In the genomic region with DNA sequence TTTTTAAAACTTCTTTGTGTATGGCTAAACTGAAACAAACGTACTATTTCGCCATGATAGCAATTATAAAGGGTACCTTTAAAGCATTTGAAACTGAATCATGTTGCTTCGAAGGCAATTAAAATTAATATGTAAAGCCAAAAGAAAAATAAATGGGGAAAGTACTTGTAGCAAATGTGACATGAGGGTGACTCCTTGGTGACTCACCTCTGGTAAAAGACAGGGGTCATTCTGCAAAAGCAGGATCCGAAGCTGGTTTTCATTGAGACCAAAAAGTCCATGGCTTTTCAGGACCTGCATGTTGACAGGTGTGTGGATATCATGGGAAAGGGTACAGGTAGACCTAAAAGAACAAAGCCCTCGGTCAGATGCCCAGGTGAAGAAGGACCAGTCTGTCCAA, we compare ENCODE assay signal across 9 cellular contexts. TPM values are rescaled to one million over a fixed set of nuclear protein-coding genes. Genes with fewer than 3 reads are reported as not detected.
DNase-seq lines count a peak whose midpoint lies in the region; ATAC-seq and TF ChIP-seq lines count a peak whose summit lies in the region.
"Had no signal": no experiment of that assay in that cellular context is flagged by ENCODE, and none has a peak within 500 bp of the region (broad histone marks: within the 10 kb centered on the region; RNA-seq: fewer than 3 reads in every experiment).

No MANE protein-coding gene starts in this region.

- H3K4me3 ChIP-seq in coronary artery (peak overlapping the region; percentile 96), retinal pigment epithelial cell (ENCODE audit: low read length) (peak overlapping the region; percentile 58), right atrium auricular region (no peak overlapping the region)

- H3K36me3 ChIP-seq in right atrium auricular region, result peaks cover 10% of the 10 kb centered on the region

- H3K4me3 Mint-ChIP-seq in T-helper 2 cell treated with Interferon-gamma antibody and Interleukin-4, amounts not matched to agents 5 μg/mL and 100 μg/mL, for 36 hours, result peak overlapping the region; percentile 89

- no peak for DNase-seq in T-helper 2 cell treated with Interferon-gamma antibody and Interleukin-4, amounts not matched to agents 5 μg/mL and 100 μg/mL, for 36 hours (ENCODE audit: low spot score)
- DNase-seq in T-helper 2 cell (no peak), RKO (ENCODE audit: low spot score) (peak; percentile 87), coronary artery (ENCODE audit: low spot score) (no peak), retinal pigment epithelial cell (ENCODE audit: low read depth) (no peak), right atrium auricular region (ENCODE audit: low spot score) (no peak), DMS153 treated with DMSO at 0.1 percent for 48 hours (lab: John Stamatoyannopoulos, UW; ENCODE audit: unreplicated experiment) (no peak)

- H3K27ac ChIP-seq in coronary artery, result no peak overlapping the region
- H3K27ac ChIP-seq in right atrium auricular region, result peak overlapping the region in 1 of 2 donors; percentile 59
- H3K27ac ChIP-seq: parathyroid adenoma had no signal

- no peaks in the 10 kb centered on the region for H3K27me3 ChIP-seq in right atrium auricular region

- TF ChIP-seq CTCF in coronary artery (IDR thresholded peaks at IDR 0.05) (no peak), retinal pigment epithelial cell (conservative IDR thresholded peaks at IDR 0.05; ENCODE audit: low read depth, low read length) (no peak), right atrium auricular region (IDR thresholded peaks at IDR 0.05) (no peak)

- no peak for ATAC-seq in HG02840 (IDR thresholded peaks at IDR 0.05; ENCODE audit: low FRiP score, unreplicated experiment)

- no peaks in the 10 kb centered on the region for H3K9me3 Mint-ChIP-seq in T-helper 2 cell treated with Interferon-gamma antibody and Interleukin-4, amounts not matched to agents 5 μg/mL and 100 μg/mL, for 36 hours

- H3K4me1 ChIP-seq in right atrium auricular region, result peaks cover 0 to 21% of the 10 kb centered on the region in 2 donors

- peaks cover 37% of the 10 kb centered on the region for H3K4me1 Mint-ChIP-seq in T-helper 2 cell treated with Interferon-gamma antibody and Interleukin-4, amounts not matched to agents 5 μg/mL and 100 μg/mL, for 36 hours (ENCODE audit: low read depth)

- H3K9me3 ChIP-seq in right atrium auricular region, result no peaks in the 10 kb centered on the region

- peaks cover 33% of the 10 kb centered on the region for H3K36me3 Mint-ChIP-seq in T-helper 2 cell treated with Interferon-gamma antibody and Interleukin-4, amounts not matched to agents 5 μg/mL and 100 μg/mL, for 36 hours (ENCODE audit: low read depth)

- H3K27me3 Mint-ChIP-seq in T-helper 2 cell treated with Interferon-gamma antibody and Interleukin-4, amounts not matched to agents 5 μg/mL and 100 μg/mL, for 36 hours (ENCODE audit: low read depth), result peaks cover 3% of the 10 kb centered on the region

- peak overlapping the region; percentile 39 for H3K27ac Mint-ChIP-seq in T-helper 2 cell treated with Interferon-gamma antibody and Interleukin-4, amounts not matched to agents 5 μg/mL and 100 μg/mL, for 36 hours

RNA-seq across cellular contexts. Expression of gene ZC3HAV1L, which starts 1.5 kb away (rescaled TPM):
- 1 to 10 TPM; 7.3 to 9.4 TPM for total RNA-seq in right atrium auricular region

RNA-seq across cellular contexts. Expression of gene KIAA1549, which starts 53.1 kb away (rescaled TPM):
- 1 to 10 TPM in 1 of 2 donors, under 1 TPM in 1; 0.85 to 1.4 TPM for total RNA-seq in right atrium auricular region

Comparison
In these comparisons a context has a peak if more than half of its experiments do, and no peak if none do; other contexts are left out.
1. H3K4me3 ChIP-seq: peak in coronary artery (single experiment) and retinal pigment epithelial cell (single experiment); none in right atrium auricular region (0 of 2).